1 cellular context compared by ENCODE assay signal in genomic region chr1:63789856-63790605, GRCh38.
TF ChIP-seq lines count a peak whose summit lies in the region.

No MANE protein-coding gene starts in this region.

TF ChIP-seq in GM23338, 12 proteins besides CTCF, POLR2A, EP300 and RAD21 (continued from another document):
- no peak for TF ChIP-seq ZNF462 (CRISPR knock-in tag; IDR thresholded peaks at IDR 0.05)
- TF ChIP-seq EZH2 (IDR thresholded peaks at IDR 0.05; ENCODE audit: low read depth, unreplicated experiment): no peak
- TF ChIP-seq ETS1 (IDR thresholded peaks at IDR 0.05): no peak
- no peak for TF ChIP-seq NANOG (IDR thresholded peaks at IDR 0.05; ENCODE audit: borderline replicate concordance)
- TF ChIP-seq STAT1 (IDR thresholded peaks at IDR 0.05; ENCODE audit: unreplicated experiment): no peak
- TF ChIP-seq ZNF114 (CRISPR knock-in tag; IDR thresholded peaks at IDR 0.05): no peak
- no peak for TF ChIP-seq REST (IDR thresholded peaks at IDR 0.05; ENCODE audit: unreplicated experiment)
- no peak for TF ChIP-seq ZNF331 (CRISPR knock-in tag; IDR thresholded peaks at IDR 0.05; ENCODE audit: low read depth)
TF ChIP-seq in GM23338: peak in this region for 0.
